ENCODE assay signal across 1 cellular context in genomic region chr1:10738125-10738746, GRCh38.
TF ChIP-seq lines count a peak whose summit lies in the region.

No MANE protein-coding gene starts in this region.

TF ChIP-seq in GM23338, 12 proteins besides CTCF, POLR2A, EP300 and RAD21 (continued from another document):
- TF ChIP-seq ZNF462 (CRISPR knock-in tag; IDR thresholded peaks at IDR 0.05) (no peak), ETS1 (IDR thresholded peaks at IDR 0.05) (no peak), EZH2phosphoT487 (IDR thresholded peaks at IDR 0.05; ENCODE audit: unreplicated experiment) (no peak)
